ENCODE assay signal across 1 cellular context in the genomic region with DNA sequence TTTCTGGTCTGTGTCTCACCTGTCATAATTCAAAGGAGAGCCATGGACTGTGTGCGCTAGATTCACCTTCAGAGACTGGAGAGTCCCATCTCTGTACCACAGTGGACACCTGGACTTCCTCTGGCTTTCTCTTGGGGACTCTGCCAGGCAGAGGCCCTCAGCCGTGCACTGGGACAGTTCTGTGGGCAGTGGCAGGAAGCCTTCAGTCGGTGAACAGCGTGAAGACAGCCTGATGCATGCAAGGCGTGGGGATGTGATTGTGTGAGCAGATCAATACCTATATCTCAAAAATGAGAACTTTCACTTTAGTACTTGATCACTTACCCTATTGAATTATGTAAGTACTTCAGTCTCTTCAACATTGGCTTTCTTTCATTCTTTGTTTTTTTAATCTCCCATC.
TF ChIP-seq lines count a peak whose summit lies in the region.

No MANE protein-coding gene starts in this region.

TF ChIP-seq in IMR-90, 13 proteins besides CTCF, POLR2A, EP300 and RAD21:
- TF ChIP-seq NFE2L2 (IDR thresholded peaks at IDR 0.05; ENCODE audit: low read depth, low read length) = no peak
- TF ChIP-seq FOS (IDR thresholded peaks at IDR 0.05; ENCODE audit: low read depth, low read length) = no peak
- TF ChIP-seq SMC3 (IDR thresholded peaks at IDR 0.05; ENCODE audit: low read depth, low read length) = no peak
- no peak for TF ChIP-seq MXI1 (IDR thresholded peaks at IDR 0.05; ENCODE audit: borderline replicate concordance, low read depth, low read length)
- no peak for TF ChIP-seq CEBPB (IDR thresholded peaks at IDR 0.05; ENCODE audit: low read depth, low read length)
- TF ChIP-seq MAZ (IDR thresholded peaks at IDR 0.05; ENCODE audit: borderline replicate concordance, low read depth, low read length) = no peak
